Comparison of ENCODE assay signal across 11 cellular contexts in the genomic region with DNA sequence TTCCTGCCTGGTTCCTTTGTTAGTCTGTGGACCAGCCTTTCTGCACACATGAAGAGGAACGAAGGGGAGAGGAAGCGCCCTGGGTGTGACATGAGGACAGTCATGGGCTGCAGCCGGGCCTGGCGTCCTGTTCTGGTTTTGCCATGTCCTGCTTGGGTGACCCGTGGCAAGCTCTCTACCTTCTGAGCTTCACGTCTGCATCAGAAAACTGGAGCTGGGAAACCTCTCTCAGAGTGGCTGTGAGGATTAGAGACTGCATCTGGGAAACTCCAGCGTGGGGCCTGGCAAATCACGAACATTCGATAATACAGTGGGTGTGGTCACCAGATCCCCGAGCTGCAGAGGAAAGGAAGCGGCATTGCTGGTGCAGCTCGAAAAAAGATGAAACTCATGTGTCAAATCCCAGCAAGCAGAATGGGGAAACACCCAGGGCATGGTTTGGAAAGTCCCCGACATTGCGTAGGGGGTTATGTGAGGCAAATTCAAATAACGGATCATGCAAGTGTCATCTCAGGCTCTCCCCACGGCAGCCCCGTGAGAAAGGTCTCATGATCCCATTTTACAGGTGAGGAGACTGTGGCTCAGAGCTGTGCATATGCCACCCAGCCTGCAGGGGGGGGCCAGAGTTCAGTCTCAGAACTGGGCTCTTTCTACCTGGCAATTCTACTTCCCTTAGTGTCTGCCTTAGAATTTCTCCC.
DNase-seq lines count a peak whose midpoint lies in the region; ATAC-seq and TF ChIP-seq lines count a peak whose summit lies in the region.
"Had no signal": no experiment of that assay in that cellular context is flagged by ENCODE, and none has a peak within 500 bp of the region (broad histone marks: within the 10 kb centered on the region; RNA-seq: fewer than 3 reads in every experiment).

No MANE protein-coding gene starts in this region.

- H3K36me3 ChIP-seq in Karpas-422 (ENCODE audit: insufficient read depth, low read length) (no peaks in the 10 kb centered on the region), endodermal cell (ENCODE audit: control insufficient read depth, insufficient read depth, low read length) (no peaks in the 10 kb centered on the region)

- H3K4me3 ChIP-seq in Karpas-422 (ENCODE audit: low read length) (no peak overlapping the region), endodermal cell (ENCODE audit: low read length) (no peak overlapping the region)

- H4K20me1 ChIP-seq in Karpas-422 (ENCODE audit: insufficient read depth, low read depth, low read length) = no peaks in the 10 kb centered on the region

- H3K79me2 ChIP-seq in Karpas-422 (ENCODE audit: low read length) = no peaks in the 10 kb centered on the region

- H3K27ac ChIP-seq in Karpas-422 (ENCODE audit: low read length) (no peak overlapping the region), endodermal cell (ENCODE audit: low read depth, low read length) (no peak overlapping the region)

- DNase-seq in GM10266 (ENCODE audit: extremely low spot score) (peak; percentile 59), Karpas-422 (peak; percentile 63), endodermal cell (no peak), KBM-7 (no peak), kidney glomerular epithelial cell (lab: John Stamatoyannopoulos, UW) (no peak), Right ventricle myocardium superior (no peak)
- DNase-seq: natural killer cell, NCI-H1436 had no signal

- TF ChIP-seq CTCF in GM10266 (IDR thresholded peaks at IDR 0.05; ENCODE audit: control insufficient read depth, insufficient read depth, low read depth, missing control alignments) (peak; percentile 47), endodermal cell (conservative IDR thresholded peaks at IDR 0.05) (peak; percentile 51)

- H3K27me3 ChIP-seq in Karpas-422 (ENCODE audit: low read length) (peaks cover 2% of the 10 kb centered on the region; the same call in 1 of the 2 replicates), endodermal cell (ENCODE audit: control insufficient read depth, insufficient read depth, low read length, poor library complexity, severe bottlenecking) (peaks cover 35% of the 10 kb centered on the region)

- H3K9me3 ChIP-seq in Karpas-422 (ENCODE audit: low read length) (no peaks in the 10 kb centered on the region), endodermal cell (ENCODE audit: control insufficient read depth, low read length) (no peaks in the 10 kb centered on the region)

- in situ Hi-C loops in KBM-7 (cut with MboI; ENCODE audit: low pct_unique_long_range_greater_than_20kb, low sequenced_read_pairs) = no loop called here

- H2AFZ ChIP-seq in Karpas-422 (ENCODE audit: low read length) = no peak overlapping the region

- peaks cover 55% of the 10 kb centered on the region for H3K27me3 Mint-ChIP-seq in endodermal cell (ENCODE audit: insufficient read depth)

- ATAC-seq in GM19035 (IDR thresholded peaks at IDR 0.05; ENCODE audit: unreplicated experiment) (peak; percentile 82), GM21528 (IDR thresholded peaks at IDR 0.05; ENCODE audit: low FRiP score, unreplicated experiment) (no peak), Right ventricle myocardium superior (ENCODE audit: poor library complexity) (no peak)
- ATAC-seq: natural killer cell had no signal

- WGBS in endodermal cell (ENCODE audit: insufficient coverage in 1 of 2, insufficient read length in 1 of 2), 2 experiments = 93 to 95% methylated on average over 15 to 17 of the region's 17 CpGs

- intact Hi-C loops in Right ventricle myocardium superior (cut with DNase I) = no loop called here

- H3K9ac ChIP-seq in Karpas-422 (ENCODE audit: low read length) (no peak overlapping the region), endodermal cell (ENCODE audit: extremely low read depth, low read length, poor library complexity, severe bottlenecking) (no peak overlapping the region)

- H3K4me1 ChIP-seq in Karpas-422 (ENCODE audit: low read length) (no peaks in the 10 kb centered on the region), endodermal cell (ENCODE audit: control insufficient read depth, insufficient read depth, low read length) (peaks cover 8% of the 10 kb centered on the region)

- no peak overlapping the region for H3K27ac Mint-ChIP-seq in endodermal cell
- H3K27ac Mint-ChIP-seq: natural killer cell, WTC11 had no signal

- no peak overlapping the region for H3K4me2 ChIP-seq in Karpas-422 (ENCODE audit: low read depth, low read length, poor library complexity, severe bottlenecking)

- H3K9me3 Mint-ChIP-seq in endodermal cell = no peaks in the 10 kb centered on the region
- H3K9me3 Mint-ChIP-seq: natural killer cell had no signal

- no peaks in the 10 kb centered on the region for H3K36me3 Mint-ChIP-seq in endodermal cell (ENCODE audit: low read depth)
- H3K36me3 Mint-ChIP-seq: natural killer cell, WTC11 had no signal

- H3K9me2 ChIP-seq in Karpas-422 (replicated peaks; ENCODE audit: insufficient read depth, low read length) = no peaks in the 10 kb centered on the region

- peaks cover 11% of the 10 kb centered on the region for H3K4me1 Mint-ChIP-seq in endodermal cell
- H3K4me1 Mint-ChIP-seq: natural killer cell had no signal

- H3K4me3 Mint-ChIP-seq in endodermal cell = no peak overlapping the region
- H3K4me3 Mint-ChIP-seq: natural killer cell, WTC11 had no signal

Comparison
In these comparisons a context has a peak if more than half of its experiments do, and no peak if none do; other contexts are left out.
1. DNase-seq: peak in GM10266 (single experiment) and Karpas-422 (single experiment); none in endodermal cell (single experiment), KBM-7 (single experiment), kidney glomerular epithelial cell (single experiment) and Right ventricle myocardium superior (single experiment).